ENCODE assay signal across 7 cellular contexts in genomic region chr21:41411449-41412089, GRCh38. TPM values are rescaled to one million over a fixed set of nuclear protein-coding genes. Genes with fewer than 3 reads are reported as not detected.
A peak's percentile ranks its signal among the peaks of the same experiment; 100 is the strongest.
DNase-seq lines count a peak whose midpoint lies in the region; ATAC-seq and TF ChIP-seq lines count a peak whose summit lies in the region.

No MANE protein-coding gene starts in this region.

- TF ChIP-seq CTCF in GM12864 (IDR thresholded peaks at IDR 0.05; ENCODE audit: low read depth, low read length, missing control alignments) (peak; percentile 48), progenitor cell of endocrine pancreas (IDR thresholded peaks at IDR 0.05; ENCODE audit: unreplicated experiment) (no peak), glutamatergic neuron (IDR thresholded peaks at IDR 0.05; ENCODE audit: partially characterized antibody, unreplicated experiment) (no peak), endothelial cell (IDR thresholded peaks at IDR 0.05; ENCODE audit: unreplicated experiment) (no peak)

- H3K4me3 ChIP-seq in GM12864 (ENCODE audit: low read depth, low read length) (no peak overlapping the region), mesenchymal stem cell (ENCODE audit: insufficient read depth in 1 of 2, low read depth in 1 of 2, low read length in 2 of 2) (no peak overlapping the region)

- H3K14ac ChIP-seq in mesenchymal stem cell (ENCODE audit: low read length in 2 of 2), result no peak overlapping the region

- WGBS in mesenchymal stem cell, result 89% methylated on average over 4 of the region's 5 CpGs

- no peak overlapping the region for H2AK5ac ChIP-seq in mesenchymal stem cell (ENCODE audit: low read length, severe bottlenecking)

- H2BK15ac ChIP-seq in mesenchymal stem cell (ENCODE audit: low read depth, poor library complexity, severe bottlenecking), result no peak overlapping the region

- H3K27ac ChIP-seq in mesenchymal stem cell (ENCODE audit: low read length, poor library complexity, severe bottlenecking), result no peak overlapping the region

- no peak overlapping the region for H2BK120ac ChIP-seq in mesenchymal stem cell (ENCODE audit: low read depth, low read length)

- no peak overlapping the region for H3K18ac ChIP-seq in mesenchymal stem cell (ENCODE audit: low read depth in 1 of 2, low read length in 2 of 2)

- no peak overlapping the region for H4K91ac ChIP-seq in mesenchymal stem cell (ENCODE audit: low read length)

- H4K8ac ChIP-seq in mesenchymal stem cell (ENCODE audit: low read length), result no peak overlapping the region

- no peak overlapping the region for H3K4me2 ChIP-seq in mesenchymal stem cell (ENCODE audit: low read length, poor library complexity, severe bottlenecking)

- H3K36me3 Mint-ChIP-seq in progenitor cell of endocrine pancreas (ENCODE audit: insufficient read depth) (no peaks in the 10 kb centered on the region), glutamatergic neuron (ENCODE audit: unreplicated experiment) (peaks cover 8% of the 10 kb centered on the region), endothelial cell (ENCODE audit: low read depth, unreplicated experiment) (no peaks in the 10 kb centered on the region)

- no peak overlapping the region for H2AFZ ChIP-seq in mesenchymal stem cell (ENCODE audit: low read depth, low read length)

- no peak overlapping the region for H2BK5ac ChIP-seq in mesenchymal stem cell (ENCODE audit: low read depth, low read length, poor library complexity, severe bottlenecking)

- H3K9me3 Mint-ChIP-seq in progenitor cell of endocrine pancreas (ENCODE audit: low read depth), result peaks cover 36% of the 10 kb centered on the region
- H3K9me3 Mint-ChIP-seq in glutamatergic neuron (ENCODE audit: unreplicated experiment), result peaks cover 1% of the 10 kb centered on the region
- H3K9me3 Mint-ChIP-seq in endothelial cell (ENCODE audit: unreplicated experiment), result no peaks in the 10 kb centered on the region

- no peaks in the 10 kb centered on the region for H3K79me1 ChIP-seq in mesenchymal stem cell (replicated peaks; ENCODE audit: low read length, poor library complexity, severe bottlenecking)

- DNase-seq in GM12864 (ENCODE audit: low read depth) (no peak), amniotic epithelial cell (ENCODE audit: low read depth) (peak; percentile 7), mesenchymal stem cell (peak; percentile 2), progenitor cell of endocrine pancreas (ENCODE audit: low spot score, unreplicated experiment) (no peak), glutamatergic neuron (no peak), endothelial cell (ENCODE audit: low spot score) (no peak)

- no peak overlapping the region for H2BK12ac ChIP-seq in mesenchymal stem cell (ENCODE audit: low read length in 2 of 2)

- H3K9ac ChIP-seq in mesenchymal stem cell (ENCODE audit: low read length), result no peak overlapping the region

- H3K4me1 Mint-ChIP-seq in progenitor cell of endocrine pancreas (ENCODE audit: low read depth), result no peaks in the 10 kb centered on the region
- no peaks in the 10 kb centered on the region for H3K4me1 Mint-ChIP-seq in glutamatergic neuron (ENCODE audit: low read depth, unreplicated experiment)
- peaks cover 13% of the 10 kb centered on the region for H3K4me1 Mint-ChIP-seq in endothelial cell (ENCODE audit: unreplicated experiment)

- H3K23ac ChIP-seq in mesenchymal stem cell (ENCODE audit: low read length in 2 of 2), result no peak overlapping the region

- H3K27ac Mint-ChIP-seq in progenitor cell of endocrine pancreas (no peak overlapping the region), glutamatergic neuron (ENCODE audit: unreplicated experiment) (no peak overlapping the region), endothelial cell (ENCODE audit: unreplicated experiment) (no peak overlapping the region)

- no peaks in the 10 kb centered on the region for H3K4me1 ChIP-seq in mesenchymal stem cell (ENCODE audit: control insufficient read depth, insufficient read depth, low read depth, low read length)

- peak; percentile 59 for ATAC-seq in HG03442 (IDR thresholded peaks at IDR 0.05; ENCODE audit: unreplicated experiment)

- no peaks in the 10 kb centered on the region for H3K9me3 ChIP-seq in mesenchymal stem cell (ENCODE audit: control insufficient read depth, low read length)

- H3K27me3 Mint-ChIP-seq in progenitor cell of endocrine pancreas (peaks cover 17% of the 10 kb centered on the region), glutamatergic neuron (ENCODE audit: unreplicated experiment) (no peaks in the 10 kb centered on the region), endothelial cell (ENCODE audit: unreplicated experiment) (peaks cover 4% of the 10 kb centered on the region)

- H3K4ac ChIP-seq in mesenchymal stem cell (ENCODE audit: low read depth in 1 of 2, low read length in 2 of 2), result no peak overlapping the region

- H3K4me3 Mint-ChIP-seq in progenitor cell of endocrine pancreas (ENCODE audit: low read depth) (no peak overlapping the region), glutamatergic neuron (ENCODE audit: unreplicated experiment) (no peak overlapping the region), endothelial cell (ENCODE audit: unreplicated experiment) (no peak overlapping the region)

- peaks cover 0 to 41% of the 10 kb centered on the region in 2 experiments for H3K36me3 ChIP-seq in mesenchymal stem cell (ENCODE audit: control insufficient read depth in 1 of 2, insufficient read depth in 2 of 2, low read depth in 1 of 2, low read length in 2 of 2)

- H3K27me3 ChIP-seq in mesenchymal stem cell (ENCODE audit: control insufficient read depth in 1 of 2, insufficient read depth in 1 of 2, low read length in 2 of 2), result peaks cover 0 to 6% of the 10 kb centered on the region in 2 experiments

RNA-seq across cellular contexts. Expression of gene MX1, which starts 14.5 kb away (rescaled TPM):
- polyA plus RNA-seq in mesenchymal stem cell (2013, experiment 1 of 2), result 6.6 TPM
- 6.5 TPM for polyA plus RNA-seq in mesenchymal stem cell (2013, experiment 2 of 2)
- 2.1 and 2.6 TPM in 2 replicates for total RNA-seq in progenitor cell of endocrine pancreas
- total RNA-seq in glutamatergic neuron (ENCODE audit: unreplicated experiment), result 1.5 TPM
- total RNA-seq in endothelial cell (ENCODE audit: unreplicated experiment), result 4.5 TPM

RNA-seq across cellular contexts. Expression of gene MX2, which starts 49.7 kb away (rescaled TPM):
- 6.2 TPM for polyA plus RNA-seq in mesenchymal stem cell (2013, experiment 1 of 2)
- 6.3 TPM for polyA plus RNA-seq in mesenchymal stem cell (2013, experiment 2 of 2)
- total RNA-seq in progenitor cell of endocrine pancreas (0.69 and 0.86 TPM in 2 replicates), glutamatergic neuron (ENCODE audit: unreplicated experiment) (not detected), endothelial cell (ENCODE audit: unreplicated experiment) (5.4 TPM)

Comparison
In these comparisons a context has a peak if more than half of its experiments do, and no peak if none do; other contexts are left out.
1. DNase-seq: peak in amniotic epithelial cell (single experiment) and mesenchymal stem cell (single experiment); none in GM12864 (single experiment), progenitor cell of endocrine pancreas (single experiment), glutamatergic neuron (single experiment) and endothelial cell (single experiment).